In genomic region chr5:32443541-32444190, GRCh38 we compare ENCODE assay signal across 8 cellular contexts. TPM values are rescaled to one million over a fixed set of nuclear protein-coding genes. Genes with fewer than 3 reads are reported as not detected.
DNase-seq lines count a peak whose midpoint lies in the region; ATAC-seq, FAIRE-seq and TF ChIP-seq lines count a peak whose summit lies in the region.

No MANE protein-coding gene starts in this region.

- TF ChIP-seq POLR2A in Peyer's patch (IDR thresholded peaks at IDR 0.05) = no peak

- 1% methylated on average over 44 to 61 of the region's 61 CpGs for WGBS in pancreas, 2 donors

- TF ChIP-seq CTCF in AG10803 (conservative IDR thresholded peaks at IDR 0.05; ENCODE audit: low read length) (no peak), Peyer's patch (IDR thresholded peaks at IDR 0.05) (no peak), pancreas (IDR thresholded peaks at IDR 0.05) (no peak), upper lobe of right lung (IDR thresholded peaks at IDR 0.05) (no peak)

- H3K4me3 ChIP-seq in AG10803 (ENCODE audit: low read length) = peak overlapping the region; percentile 85
- H3K4me3 ChIP-seq in Peyer's patch = peak overlapping the region; percentile 83 to 93 (median 86)
- H3K4me3 ChIP-seq in pancreas = peak overlapping the region; percentile 90 to 93 (median 91)
- peak overlapping the region; percentile 88 for H3K4me3 ChIP-seq in upper lobe of right lung

- no peak for FAIRE-seq in pancreas (lab: Jason Lieb, UNC)

- intact Hi-C loops in Right ventricle myocardium superior (cut with DNase I) = no loop called here
- intact Hi-C loops in pancreas (cut with DNase I) = no loop called here
- intact Hi-C loops in upper lobe of right lung (cut with DNase I) = no loop called here

- H3K36me3 ChIP-seq in Peyer's patch (no peaks in the 10 kb centered on the region), pancreas (no peaks in the 10 kb centered on the region), upper lobe of right lung (no peaks in the 10 kb centered on the region)

- DNase-seq in AG10803 (ENCODE audit: low read depth) (peak; percentile 54), Peyer's patch (peak in 2 of 3 donors; percentile 62 to 72), Right ventricle myocardium superior (peak; percentile 52), pancreas (peak; percentile 24 to 74 (median 42)), upper lobe of right lung (peak; percentile 78)
- DNase-seq in activated naive CD4-positive, alpha-beta T cell treated with anti-CD3 and anti-CD28 coated beads, Interleukin-2, amount 50 U/mL, for 16 hours = peak; percentile 48

- ATAC-seq in GM18873 (IDR thresholded peaks at IDR 0.05; ENCODE audit: low FRiP score, unreplicated experiment) = peak; percentile 10
- peak; percentile 28 for ATAC-seq in HG03139 (IDR thresholded peaks at IDR 0.05; ENCODE audit: unreplicated experiment)
- peak; percentile 70 for ATAC-seq in Right ventricle myocardium superior (ENCODE audit: poor library complexity)
- peak; percentile 67 to 75 (median 70) for ATAC-seq in pancreas
- peak; percentile 78 for ATAC-seq in upper lobe of right lung

- H3K4me1 ChIP-seq in Peyer's patch (peaks cover 0 to 34% (median 7%) of the 10 kb centered on the region in 4 donors), pancreas (peaks cover 7 to 29% (median 27%) of the 10 kb centered on the region in 3 donors), upper lobe of right lung (peaks cover 41% of the 10 kb centered on the region)

- H3K27ac ChIP-seq in Peyer's patch = peak overlapping the region; percentile 93 to 97 (median 96)
- H3K27ac ChIP-seq in pancreas = peak overlapping the region; percentile 88 to 97 (median 93)
- peak overlapping the region; percentile 92 for H3K27ac ChIP-seq in upper lobe of right lung

- no peaks in the 10 kb centered on the region for H3K9me3 ChIP-seq in Peyer's patch
- H3K9me3 ChIP-seq in pancreas = no peaks in the 10 kb centered on the region
- H3K9me3 ChIP-seq in upper lobe of right lung = no peaks in the 10 kb centered on the region

- no peaks in the 10 kb centered on the region for H3K27me3 ChIP-seq in Peyer's patch
- H3K27me3 ChIP-seq in pancreas = no peaks in the 10 kb centered on the region
- no peaks in the 10 kb centered on the region for H3K27me3 ChIP-seq in upper lobe of right lung

RNA-seq across cellular contexts. Expression of gene ZFR, which starts 0.9 kb away (rescaled TPM):
- total RNA-seq in Peyer's patch = 10 to 100 TPM; 33.5 to 66.8 (median 50.9) TPM
- total RNA-seq in Right ventricle myocardium superior = 46.9 TPM
- 10 to 100 TPM; 17.4 to 33.4 (median 23.1) TPM for total RNA-seq in pancreas
- polyA plus RNA-seq in pancreas = 10 to 100 TPM; 15.7 to 27.2 TPM
- total RNA-seq in upper lobe of right lung = 60.4 TPM

Comparison
In these comparisons a context has a peak if more than half of its experiments do, and no peak if none do; other contexts are left out.
1. Peak in every context shown above with its lines: DNase-seq, ATAC-seq, H3K4me3 ChIP-seq and H3K27ac ChIP-seq.
2. ATAC-seq: peak in every context shown above with its lines; median percentile 78 in upper lobe of right lung; 70 in pancreas; 70 in Right ventricle myocardium superior; 28 in HG03139; 10 in GM18873.